8 cellular contexts compared by ENCODE assay signal in the genomic region with DNA sequence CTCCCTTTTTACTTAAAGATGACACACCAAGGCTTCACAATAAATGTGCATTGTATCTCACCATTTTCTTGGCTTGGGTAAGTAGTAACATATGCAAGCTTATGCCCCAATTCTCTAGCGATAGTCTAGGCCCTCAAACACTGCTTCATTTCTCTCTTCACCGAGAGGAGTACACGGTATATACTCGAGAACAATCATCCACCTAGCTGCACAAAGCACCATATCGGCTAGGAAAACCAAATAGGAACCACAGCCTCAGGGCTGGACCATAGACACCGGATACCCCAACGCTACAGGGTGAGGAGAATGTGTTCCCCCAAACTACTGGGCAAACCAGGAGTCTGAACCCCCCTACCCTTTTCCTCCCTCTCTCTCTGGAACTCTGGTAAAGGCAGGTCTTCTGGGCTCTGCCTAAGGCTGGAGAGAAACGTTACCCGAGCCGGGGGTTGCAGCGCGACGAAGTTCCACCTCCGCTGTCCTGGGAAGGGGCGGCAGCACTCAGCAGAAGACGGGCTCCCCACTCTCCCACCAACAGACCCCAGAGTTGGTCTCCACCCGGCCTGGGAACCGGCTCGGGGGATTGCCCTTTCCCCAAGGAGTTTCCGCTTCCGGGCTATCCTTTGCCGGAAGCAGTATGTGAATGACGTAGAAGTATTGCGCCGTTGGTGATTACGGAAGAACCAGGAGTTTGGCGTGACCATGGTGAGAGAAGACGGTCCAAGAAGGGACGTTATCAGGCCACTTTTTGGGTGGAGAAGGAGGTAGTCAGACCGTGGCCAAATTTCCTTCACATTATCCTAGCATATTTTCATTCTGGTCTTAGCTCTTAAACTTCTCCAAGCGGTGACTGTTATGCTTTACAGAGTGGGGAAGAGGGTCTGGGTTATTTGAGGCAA. TPM values are rescaled to one million over a fixed set of nuclear protein-coding genes. Genes with fewer than 3 reads are reported as not detected.
DNase-seq lines count a peak whose midpoint lies in the region; ATAC-seq, FAIRE-seq and TF ChIP-seq lines count a peak whose summit lies in the region.

A gene with protein sequence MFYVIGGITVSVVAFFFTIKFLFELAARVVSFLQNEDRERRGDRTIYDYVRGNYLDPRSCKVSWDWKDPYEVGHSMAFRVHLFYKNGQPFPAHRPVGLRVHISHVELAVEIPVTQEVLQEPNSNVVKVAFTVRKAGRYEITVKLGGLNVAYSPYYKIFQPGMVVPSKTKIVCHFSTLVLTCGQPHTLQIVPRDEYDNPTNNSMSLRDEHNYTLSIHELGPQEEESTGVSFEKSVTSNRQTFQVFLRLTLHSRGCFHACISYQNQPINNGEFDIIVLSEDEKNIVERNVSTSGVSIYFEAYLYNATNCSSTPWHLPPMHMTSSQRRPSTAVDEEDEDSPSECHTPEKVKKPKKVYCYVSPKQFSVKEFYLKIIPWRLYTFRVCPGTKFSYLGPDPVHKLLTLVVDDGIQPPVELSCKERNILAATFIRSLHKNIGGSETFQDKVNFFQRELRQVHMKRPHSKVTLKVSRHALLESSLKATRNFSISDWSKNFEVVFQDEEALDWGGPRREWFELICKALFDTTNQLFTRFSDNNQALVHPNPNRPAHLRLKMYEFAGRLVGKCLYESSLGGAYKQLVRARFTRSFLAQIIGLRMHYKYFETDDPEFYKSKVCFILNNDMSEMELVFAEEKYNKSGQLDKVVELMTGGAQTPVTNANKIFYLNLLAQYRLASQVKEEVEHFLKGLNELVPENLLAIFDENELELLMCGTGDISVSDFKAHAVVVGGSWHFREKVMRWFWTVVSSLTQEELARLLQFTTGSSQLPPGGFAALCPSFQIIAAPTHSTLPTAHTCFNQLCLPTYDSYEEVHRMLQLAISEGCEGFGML (minus strand): TSS at position 582 of the 896 bp plus-strand sequence. CDS start 27,465 bp downstream, outside the sequence.
Gene FCF1, plus strand, starts transcription at position 646 of the 896 bp plus-strand sequence. Its CDS starts 54 bp downstream, at position 700.

- TF ChIP-seq CTCF in cardiac fibroblast (IDR thresholded peaks at IDR 0.05; ENCODE audit: low read depth, low read length) (no peak), keratinocyte (optimal IDR thresholded peaks at IDR 0.05 in 1 of 3, IDR thresholded peaks at IDR 0.05 in 1 of 3, conservative IDR thresholded peaks at IDR 0.05 in 1 of 3; ENCODE audit: extremely low read depth in 1 of 3, insufficient read depth in 2 of 3, low read length in 3 of 3) (no peak)

- H3K27ac ChIP-seq in keratinocyte (ENCODE audit: control insufficient read depth, insufficient read depth, low read length): peak within 1 kb of the TSS; percentile 84

- peaks cover 18% of the 10 kb centered on the region for H3K4me1 ChIP-seq in keratinocyte (ENCODE audit: control insufficient read depth, extremely low read depth, insufficient read depth, low read length)

- peak within 1 kb of the TSS; percentile 81 to 91 for H3K4me3 ChIP-seq in cardiac fibroblast (replicated peaks in 1 of 2; ENCODE audit: low read depth in 2 of 2, low read length in 2 of 2)
- H3K4me3 ChIP-seq in keratinocyte (ENCODE audit: control insufficient read depth in 2 of 3, extremely low read depth in 1 of 3, insufficient read depth in 2 of 3, low read depth in 1 of 3, low read length in 3 of 3): peak within 1 kb of the TSS; percentile 71 to 92 (median 82)

- FAIRE-seq in keratinocyte (lab: Jason Lieb, UNC): peak; percentile 86

- peak within 1 kb of the TSS; percentile 86 for H3K9ac ChIP-seq in keratinocyte (ENCODE audit: control insufficient read depth, extremely low read depth, insufficient read depth, low read length)

- H3K36me3 ChIP-seq in keratinocyte (ENCODE audit: control insufficient read depth in 2 of 2, extremely low read depth in 1 of 2, insufficient read depth in 2 of 2, low read length in 2 of 2): peaks cover 0 to 3% of the 10 kb centered on the region in 2 experiments

- peak within 1 kb of the TSS; percentile 97 for H3K4me2 ChIP-seq in keratinocyte (ENCODE audit: control insufficient read depth, extremely low read depth, insufficient read depth, low read depth, low read length)

- H4K20me1 ChIP-seq in keratinocyte (ENCODE audit: control insufficient read depth, extremely low read depth, insufficient read depth, low read length): peaks cover 2% of the 10 kb centered on the region

- ATAC-seq in GM18867 (IDR thresholded peaks at IDR 0.05; ENCODE audit: unreplicated experiment) (peak; percentile 94), HG03097 (IDR thresholded peaks at IDR 0.05; ENCODE audit: low FRiP score, unreplicated experiment) (peak; percentile 87)

- H3K9me1 ChIP-seq in keratinocyte (ENCODE audit: control insufficient read depth, extremely low read depth, insufficient read depth, low read length): no peaks in the 10 kb centered on the region

- no peaks in the 10 kb centered on the region for H3K9me3 ChIP-seq in keratinocyte (ENCODE audit: control insufficient read depth, low read depth, low read length)

- H3K27me3 ChIP-seq in keratinocyte (ENCODE audit: control insufficient read depth, extremely low read depth, insufficient read depth, low read length): no peaks in the 10 kb centered on the region

- DNase-seq in T-helper 2 cell: peak; percentile 49 to 90 (median 68)
- DNase-seq in cardiac fibroblast (ENCODE audit: low read depth in 2 of 2): peak; percentile 90 to 92
- DNase-seq in keratinocyte (ENCODE audit: low read depth, low spot score): peak; percentile 15
- DNase-seq in stimulated activated CD4-positive, alpha-beta T cell treated with anti-CD3 and anti-CD28 coated beads, Interleukin-1b, Interleukin-23, amount 100 ng/mL, for 1 hour (ENCODE audit: low read depth in 2 of 2): peak; percentile 40 to 49
- no peak for DNase-seq in OCI-M1 (lab: John Stamatoyannopoulos, UW)
- DNase-seq in amygdala (lab: John Stamatoyannopoulos, UW): no peak

- dilution Hi-C loops in keratinocyte (cut with MboI; ENCODE audit: extremely low pct_ligation_motif_present, low sequenced_read_pairs): no loop called here

- peak within 1 kb of the TSS; percentile 82 for H2AFZ ChIP-seq in keratinocyte (ENCODE audit: control insufficient read depth, low read length)

- peaks cover 66% of the 10 kb centered on the region for H3K79me2 ChIP-seq in keratinocyte (ENCODE audit: control insufficient read depth, insufficient read depth, low read length)

RNA-seq across cellular contexts. Expression of the first gene that starts in this region (rescaled TPM):
- 31.2 to 40.6 TPM (median 36.7 TPM) in 3 replicates for polyA plus RNA-seq in keratinocyte
- 10.7 TPM for polyA plus RNA-seq in keratinocyte (2011; ENCODE audit: low read depth)
- polyA plus RNA-seq in keratinocyte (2011; cell fraction: cytosol; rRNA removed): 24.1 and 34.0 TPM in 2 replicates
- 63.3 and 63.7 TPM in 2 replicates for polyA plus RNA-seq in keratinocyte (2011; cell fraction: nucleus; rRNA removed)
- 13.2 and 23.4 TPM in 2 replicates for polyA plus RNA-seq in keratinocyte (2012; ENCODE audit: low replicate concordance)
- polyA minus RNA-seq in keratinocyte: 111 to 164 TPM (median 118 TPM) in 3 replicates
- 65.2 TPM for polyA minus RNA-seq in keratinocyte (2011; cell fraction: cytosol; rRNA and poly(A)+ RNA removed)
- 90.4 and 112 TPM in 2 replicates for polyA minus RNA-seq in keratinocyte (2011; cell fraction: nucleus; rRNA and poly(A)+ RNA removed)

RNA-seq across cellular contexts. Expression of gene FCF1, which starts in this region (rescaled TPM):
- polyA plus RNA-seq in keratinocyte: 49.0 to 86.8 TPM (median 53.5 TPM) in 3 replicates
- 35.4 TPM for polyA plus RNA-seq in keratinocyte (2011; ENCODE audit: low read depth)
- polyA plus RNA-seq in keratinocyte (2011; cell fraction: cytosol; rRNA removed): 58.7 and 112 TPM in 2 replicates
- polyA plus RNA-seq in keratinocyte (2011; cell fraction: nucleus; rRNA removed): 49.0 and 63.8 TPM in 2 replicates
- 49.5 and 51.8 TPM in 2 replicates for polyA plus RNA-seq in keratinocyte (2012; ENCODE audit: low replicate concordance)
- polyA minus RNA-seq in keratinocyte: 16.6 to 90.7 TPM (median 50.3 TPM) in 3 replicates
- polyA minus RNA-seq in keratinocyte (2011; cell fraction: cytosol; rRNA and poly(A)+ RNA removed): 18.8 TPM
- polyA minus RNA-seq in keratinocyte (2011; cell fraction: nucleus; rRNA and poly(A)+ RNA removed): 7.9 and 31.7 TPM in 2 replicates

Comparison
In these comparisons a context has a peak if more than half of its experiments do, and no peak if none do; other contexts are left out.
1. DNase-seq: peak in T-helper 2 cell (5 of 5), cardiac fibroblast (2 of 2), keratinocyte (single experiment) and stimulated activated CD4-positive, alpha-beta T cell treated with anti-CD3 and anti-CD28 coated beads, Interleukin-1b, Interleukin-23, amount 100 ng/mL, for 1 hour (2 of 2); none in OCI-M1 (single experiment) and amygdala (0 of 56).